ENCODE assay signal across 2 cellular contexts in the genomic region with DNA sequence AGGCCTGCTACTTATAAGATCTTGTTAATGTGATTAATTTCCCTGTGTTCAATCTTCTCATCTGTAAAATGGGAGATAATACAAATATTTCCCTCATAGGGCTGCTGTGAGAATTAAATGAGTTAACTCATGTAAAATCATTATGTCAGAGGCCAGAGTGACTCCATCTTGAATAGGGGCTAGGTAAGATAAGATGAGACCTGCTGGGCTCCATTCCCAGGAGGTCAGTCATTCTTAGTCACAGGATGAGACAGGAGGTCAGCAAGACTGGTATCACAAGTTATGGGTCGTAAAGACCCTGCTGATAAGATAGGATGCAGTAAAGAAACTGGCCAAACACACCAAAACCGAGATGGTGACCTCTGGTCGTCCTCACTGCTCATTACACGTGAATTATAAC.
TF ChIP-seq lines count a peak whose summit lies in the region.

No MANE protein-coding gene starts in this region.

TF ChIP-seq in GM23338, 12 proteins besides CTCF, POLR2A, EP300 and RAD21:
- no peak for TF ChIP-seq STAT1 (IDR thresholded peaks at IDR 0.05; ENCODE audit: unreplicated experiment)
- TF ChIP-seq JUNB (IDR thresholded peaks at IDR 0.05; ENCODE audit: unreplicated experiment), result no peak
- TF ChIP-seq NANOG (IDR thresholded peaks at IDR 0.05; ENCODE audit: borderline replicate concordance), result no peak
- TF ChIP-seq ZNF331 (CRISPR knock-in tag; IDR thresholded peaks at IDR 0.05; ENCODE audit: low read depth), result 0 out of 2 replicates have a peak, but pooled peaks have one; percentile 30
- no peak for TF ChIP-seq EZH2phosphoT487 (IDR thresholded peaks at IDR 0.05; ENCODE audit: unreplicated experiment)

TF ChIP-seq in H1, 55 proteins besides CTCF, POLR2A, EP300 and RAD21:
- no peak for TF ChIP-seq NRF1 (IDR thresholded peaks at IDR 0.05; ENCODE audit: low read depth, low read length)
- no peak for TF ChIP-seq GABPA (IDR thresholded peaks at IDR 0.05; ENCODE audit: borderline replicate concordance, insufficient read depth, low read length)
- TF ChIP-seq SIRT6 (IDR thresholded peaks at IDR 0.05; ENCODE audit: low read length), result no peak
- TF ChIP-seq, protein P1, sequence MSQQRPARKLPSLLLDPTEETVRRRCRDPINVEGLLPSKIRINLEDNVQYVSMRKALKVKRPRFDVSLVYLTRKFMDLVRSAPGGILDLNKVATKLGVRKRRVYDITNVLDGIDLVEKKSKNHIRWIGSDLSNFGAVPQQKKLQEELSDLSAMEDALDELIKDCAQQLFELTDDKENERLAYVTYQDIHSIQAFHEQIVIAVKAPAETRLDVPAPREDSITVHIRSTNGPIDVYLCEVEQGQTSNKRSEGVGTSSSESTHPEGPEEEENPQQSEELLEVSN (IDR thresholded peaks at IDR 0.05), result no peak
- TF ChIP-seq RFX5 (IDR thresholded peaks at IDR 0.05; ENCODE audit: borderline replicate concordance, low read depth, low read length), result no peak
- no peak for TF ChIP-seq POU5F1 (IDR thresholded peaks at IDR 0.05; ENCODE audit: low read depth, low read length)
- TF ChIP-seq POLR2AphosphoS5 (IDR thresholded peaks at IDR 0.05; ENCODE audit: low read depth, low read length), result no peak
- no peak for TF ChIP-seq FOSL1 (IDR thresholded peaks at IDR 0.05; ENCODE audit: insufficient read depth, low read depth, low read length)
- TF ChIP-seq SIN3A (conservative IDR thresholded peaks at IDR 0.05 in 1 of 2, IDR thresholded peaks at IDR 0.05 in 1 of 2; ENCODE audit: low read depth in 1 of 2, low read length in 2 of 2), result no peak
- no peak for TF ChIP-seq SP2 (IDR thresholded peaks at IDR 0.05; ENCODE audit: low read length)
- no peak for TF ChIP-seq BCL11A (IDR thresholded peaks at IDR 0.05; ENCODE audit: low read depth in 2 of 2, low read length in 2 of 2)
- no peak for TF ChIP-seq EGR1 (IDR thresholded peaks at IDR 0.05; ENCODE audit: borderline replicate concordance, low read depth, low read length)
TF ChIP-seq in H1: peak in this region for 0.
